9 cellular contexts compared by ENCODE assay signal in the genomic region with DNA sequence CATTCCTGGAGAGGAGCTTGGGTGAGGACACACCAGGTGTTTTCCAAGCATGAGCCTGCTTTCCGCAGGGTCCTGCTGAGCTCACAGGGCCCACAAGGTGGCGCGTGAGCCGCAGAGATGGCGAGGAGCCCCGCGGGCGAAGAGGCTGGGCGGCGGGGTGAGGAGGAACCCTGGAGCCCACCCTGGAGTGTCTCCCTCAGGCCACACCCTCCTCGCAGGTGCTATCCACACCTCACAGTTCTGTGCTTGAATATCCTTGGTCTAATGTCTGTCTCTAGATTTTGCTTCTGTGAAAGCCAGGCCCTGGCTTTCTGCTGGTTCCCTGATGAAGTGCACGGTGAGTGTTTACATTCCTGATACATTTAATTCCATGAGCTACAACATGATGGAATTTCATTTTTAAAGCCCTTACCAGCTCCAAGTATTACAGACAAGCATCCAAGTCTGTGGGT.
A peak's percentile ranks its signal among the peaks of the same experiment; 100 is the strongest.
DNase-seq lines count a peak whose midpoint lies in the region; ATAC-seq and TF ChIP-seq lines count a peak whose summit lies in the region.
"Had no signal": no experiment of that assay in that cellular context is flagged by ENCODE, and none has a peak within 500 bp of the region (broad histone marks: within the 10 kb centered on the region; RNA-seq: fewer than 3 reads in every experiment).

No MANE protein-coding gene starts in this region.

- no peak overlapping the region for H3K9ac ChIP-seq in KMS-11

- H3K79me2 ChIP-seq in KMS-11 (ENCODE audit: insufficient read depth, low read depth): no peaks in the 10 kb centered on the region

- H3K27me3 ChIP-seq in KMS-11 (ENCODE audit: insufficient read depth, low read depth): no peaks in the 10 kb centered on the region
- H3K27me3 ChIP-seq in body of pancreas: no peaks in the 10 kb centered on the region

- 3 to 4% methylated on average over 5 to 12 of the region's 12 CpGs for WGBS in body of pancreas, 2 donors

- no peak overlapping the region for H3K4me3 Mint-ChIP-seq in activated CD4-positive, alpha-beta memory T cell treated with anti-CD3 and anti-CD28 coated beads for 36 hours
- H3K4me3 Mint-ChIP-seq in activated CD4-positive, alpha-beta memory T cell treated with anti-CD3 and anti-CD28 coated beads, Interleukin-2, amount 10 ng/mL, durations not matched to agents 7 days and 5 days: no peak overlapping the region
- H3K4me3 Mint-ChIP-seq: activated B cell treated with CpG ODN at 0.5 μM for 24 hours had no signal

- no peaks in the 10 kb centered on the region for H3K27me3 Mint-ChIP-seq in activated CD4-positive, alpha-beta memory T cell treated with anti-CD3 and anti-CD28 coated beads for 36 hours
- H3K27me3 Mint-ChIP-seq in activated CD4-positive, alpha-beta memory T cell treated with anti-CD3 and anti-CD28 coated beads, Interleukin-2, amount 10 ng/mL, durations not matched to agents 7 days and 5 days: no peaks in the 10 kb centered on the region
- H3K27me3 Mint-ChIP-seq: activated B cell treated with CpG ODN at 0.5 μM for 24 hours had no signal

- H3K36me3 ChIP-seq in KMS-11 (ENCODE audit: insufficient read depth) (no peaks in the 10 kb centered on the region), body of pancreas (replicated peaks in 1 of 2; ENCODE audit: insufficient read depth in 1 of 2, low read depth in 2 of 2) (no peaks in the 10 kb centered on the region)

- H3K4me1 Mint-ChIP-seq in activated CD4-positive, alpha-beta memory T cell treated with anti-CD3 and anti-CD28 coated beads for 36 hours (ENCODE audit: low read depth): no peaks in the 10 kb centered on the region
- no peaks in the 10 kb centered on the region for H3K4me1 Mint-ChIP-seq in activated CD4-positive, alpha-beta memory T cell treated with anti-CD3 and anti-CD28 coated beads, Interleukin-2, amount 10 ng/mL, durations not matched to agents 7 days and 5 days
- H3K4me1 Mint-ChIP-seq: activated B cell treated with CpG ODN at 0.5 μM for 24 hours had no signal

- H3K9me3 Mint-ChIP-seq in activated CD4-positive, alpha-beta memory T cell treated with anti-CD3 and anti-CD28 coated beads for 36 hours: peaks cover 3% of the 10 kb centered on the region
- H3K9me3 Mint-ChIP-seq in activated CD4-positive, alpha-beta memory T cell treated with anti-CD3 and anti-CD28 coated beads, Interleukin-2, amount 10 ng/mL, durations not matched to agents 7 days and 5 days: no peaks in the 10 kb centered on the region
- H3K9me3 Mint-ChIP-seq: activated B cell treated with CpG ODN at 0.5 μM for 24 hours had no signal

- H3K36me3 Mint-ChIP-seq in activated CD4-positive, alpha-beta memory T cell treated with anti-CD3 and anti-CD28 coated beads for 36 hours: no peaks in the 10 kb centered on the region
- no peaks in the 10 kb centered on the region for H3K36me3 Mint-ChIP-seq in activated CD4-positive, alpha-beta memory T cell treated with anti-CD3 and anti-CD28 coated beads, Interleukin-2, amount 10 ng/mL, durations not matched to agents 7 days and 5 days (ENCODE audit: low read depth)

- TF ChIP-seq POLR2A in body of pancreas (IDR thresholded peaks at IDR 0.05): no peak

- H4K20me1 ChIP-seq in KMS-11 (ENCODE audit: insufficient read depth): no peaks in the 10 kb centered on the region

- H3K27ac ChIP-seq in KMS-11 (no peak overlapping the region), body of pancreas (no peak overlapping the region)

- POLR2A ChIA-PET in activated CD4-positive, alpha-beta memory T cell treated with anti-CD3 and anti-CD28 coated beads for 36 hours (lab: Charles Lee): no interaction called here
- POLR2A ChIA-PET in activated CD4-positive, alpha-beta memory T cell treated with anti-CD3 and anti-CD28 coated beads, Interleukin-2, amount 10 ng/mL, durations not matched to agents 7 days and 5 days (lab: Charles Lee): no interaction called here

- no peak overlapping the region for H3K4me2 ChIP-seq in KMS-11

- H3K4me1 ChIP-seq in KMS-11 (ENCODE audit: low read depth, poor library complexity, severe bottlenecking) (no peaks in the 10 kb centered on the region), body of pancreas (no peaks in the 10 kb centered on the region)

- DNase-seq in activated CD4-positive, alpha-beta memory T cell treated with anti-CD3 and anti-CD28 coated beads for 36 hours: peak; percentile 11
- no peak for DNase-seq in activated CD4-positive, alpha-beta memory T cell treated with anti-CD3 and anti-CD28 coated beads, Interleukin-2, amount 10 ng/mL, durations not matched to agents 7 days and 5 days
- DNase-seq in body of pancreas: peak; percentile 20 to 54 (median 28)
- DNase-seq in middle frontal gyrus (ENCODE audit: extremely low spot score, low spot score): peak; percentile 11
- DNase-seq in activated gamma-delta T cell (lab: John Stamatoyannopoulos, UW): no peak
- DNase-seq in mucosa of gallbladder (ENCODE audit: low spot score): no peak
- DNase-seq: activated B cell treated with CpG ODN at 0.5 μM for 24 hours had no signal

- TF ChIP-seq CTCF in KMS-11 (conservative IDR thresholded peaks at IDR 0.05; ENCODE audit: low read depth, low read length) (0 out of 2 replicates have a peak, but pooled peaks have one; percentile 21), body of pancreas (IDR thresholded peaks at IDR 0.05) (peak; percentile 39 to 57 (median 47))

- H3K9me3 ChIP-seq in body of pancreas: no peaks in the 10 kb centered on the region

- H3K4me3 ChIP-seq in KMS-11 (IDR thresholded peaks at IDR 0.05; ENCODE audit: insufficient read depth, low read depth, low read length) (no peak overlapping the region), body of pancreas (no peak overlapping the region)

- no peak overlapping the region for H2AFZ ChIP-seq in KMS-11 (ENCODE audit: low read depth)

- no peak for ATAC-seq in body of pancreas
- no peak for ATAC-seq in HG03175 (IDR thresholded peaks at IDR 0.05; ENCODE audit: unreplicated experiment)

- intact Hi-C loops in activated CD4-positive, alpha-beta memory T cell treated with anti-CD3 and anti-CD28 coated beads for 36 hours (cut with micrococcal nuclease): no loop called here
- intact Hi-C loops in body of pancreas (cut with DNase I): no loop called here

- CTCF ChIA-PET in activated CD4-positive, alpha-beta memory T cell treated with anti-CD3 and anti-CD28 coated beads for 36 hours (lab: Charles Lee): interaction anchor here (1.2 kb wide), 1 partner anchor 9 kb away, joined by 3 read pairs; no protein-coding TSS in a partner anchor
- CTCF ChIA-PET in activated CD4-positive, alpha-beta memory T cell treated with anti-CD3 and anti-CD28 coated beads, Interleukin-2, amount 10 ng/mL, durations not matched to agents 7 days and 5 days (lab: Charles Lee): interaction anchor here (0.8 kb wide), 1 partner anchor 19 kb away, joined by 4 read pairs; no protein-coding TSS in a partner anchor

- H3K27ac Mint-ChIP-seq in activated CD4-positive, alpha-beta memory T cell treated with anti-CD3 and anti-CD28 coated beads for 36 hours: no peak overlapping the region
- no peak overlapping the region for H3K27ac Mint-ChIP-seq in activated CD4-positive, alpha-beta memory T cell treated with anti-CD3 and anti-CD28 coated beads, Interleukin-2, amount 10 ng/mL, durations not matched to agents 7 days and 5 days
- H3K27ac Mint-ChIP-seq: activated B cell treated with CpG ODN at 0.5 μM for 24 hours had no signal

Comparison
In these comparisons a context has a peak if more than half of its experiments do, and no peak if none do; other contexts are left out.
1. DNase-seq: peak in activated CD4-positive, alpha-beta memory T cell treated with anti-CD3 and anti-CD28 coated beads for 36 hours (single experiment), body of pancreas (4 of 4) and middle frontal gyrus (single experiment); none in activated CD4-positive, alpha-beta memory T cell treated with anti-CD3 and anti-CD28 coated beads, Interleukin-2, amount 10 ng/mL, durations not matched to agents 7 days and 5 days (single experiment), activated gamma-delta T cell (single experiment) and mucosa of gallbladder (single experiment).